9 cellular contexts compared by ENCODE assay signal in the genomic region with DNA sequence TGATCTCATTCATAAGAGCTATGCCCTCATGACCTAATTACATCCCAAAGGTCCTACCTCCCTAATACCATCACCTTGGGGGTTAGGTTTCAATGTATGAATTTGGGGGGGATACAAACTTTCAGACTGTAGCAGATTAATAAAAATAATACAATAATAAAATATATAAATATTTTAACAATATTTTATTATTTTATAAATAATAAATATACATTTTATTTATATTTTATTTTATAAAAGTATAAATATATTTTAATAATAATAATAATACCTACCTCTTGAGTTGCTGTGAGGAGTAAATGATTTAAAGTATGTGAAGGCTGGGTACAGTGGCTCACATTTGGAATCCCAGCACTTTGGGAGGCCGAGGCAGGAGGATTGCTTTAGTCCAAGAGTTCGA. TPM values are rescaled to one million over a fixed set of nuclear protein-coding genes. Genes with fewer than 3 reads are reported as not detected.
"Had no signal": no experiment of that assay in that cellular context is flagged by ENCODE, and none has a peak within 500 bp of the region (broad histone marks: within the 10 kb centered on the region; RNA-seq: fewer than 3 reads in every experiment).

No MANE protein-coding gene starts in this region.

- DNase-seq: GOT3, H9, HCEC 1CT, KBM-7 had no signal

- H3K27ac ChIP-seq: GM23248, HL-60, KMS-11 had no signal

- H3K4me3 ChIP-seq: GM23248 had no signal

RNA-seq across cellular contexts. Expression of a gene that starts 8.1 kb away (rescaled TPM):
- total RNA-seq: GM23248, HepG2, HT1080 had no signal
- polyA plus RNA-seq: GM23248 had no signal
